ENCODE assay signal across 2 cellular contexts in the genomic region with DNA sequence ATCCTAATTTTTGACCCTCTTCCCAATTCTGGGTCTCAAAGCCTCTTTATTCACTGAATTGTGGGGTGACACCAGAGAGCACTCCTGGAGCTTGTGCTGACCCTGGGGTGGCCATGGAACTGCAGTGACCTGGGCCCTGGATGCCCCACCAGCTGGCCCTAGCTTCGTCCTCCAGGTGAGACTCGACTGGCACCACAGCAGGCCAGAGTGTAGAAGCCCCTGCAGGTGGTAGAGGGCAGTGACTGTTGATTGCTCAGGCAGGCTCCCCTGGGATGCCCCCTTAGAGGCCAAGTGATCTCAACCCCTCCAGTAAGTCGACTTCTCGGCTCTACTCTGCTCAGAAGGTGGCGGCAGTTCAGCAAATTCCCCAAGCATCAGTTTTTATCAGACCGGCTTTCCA.
TF ChIP-seq lines count a peak whose summit lies in the region.

No MANE protein-coding gene starts in this region.

TF ChIP-seq in GM23338, 12 proteins besides CTCF, POLR2A, EP300 and RAD21 (continued from another document):
- TF ChIP-seq, protein P1, sequence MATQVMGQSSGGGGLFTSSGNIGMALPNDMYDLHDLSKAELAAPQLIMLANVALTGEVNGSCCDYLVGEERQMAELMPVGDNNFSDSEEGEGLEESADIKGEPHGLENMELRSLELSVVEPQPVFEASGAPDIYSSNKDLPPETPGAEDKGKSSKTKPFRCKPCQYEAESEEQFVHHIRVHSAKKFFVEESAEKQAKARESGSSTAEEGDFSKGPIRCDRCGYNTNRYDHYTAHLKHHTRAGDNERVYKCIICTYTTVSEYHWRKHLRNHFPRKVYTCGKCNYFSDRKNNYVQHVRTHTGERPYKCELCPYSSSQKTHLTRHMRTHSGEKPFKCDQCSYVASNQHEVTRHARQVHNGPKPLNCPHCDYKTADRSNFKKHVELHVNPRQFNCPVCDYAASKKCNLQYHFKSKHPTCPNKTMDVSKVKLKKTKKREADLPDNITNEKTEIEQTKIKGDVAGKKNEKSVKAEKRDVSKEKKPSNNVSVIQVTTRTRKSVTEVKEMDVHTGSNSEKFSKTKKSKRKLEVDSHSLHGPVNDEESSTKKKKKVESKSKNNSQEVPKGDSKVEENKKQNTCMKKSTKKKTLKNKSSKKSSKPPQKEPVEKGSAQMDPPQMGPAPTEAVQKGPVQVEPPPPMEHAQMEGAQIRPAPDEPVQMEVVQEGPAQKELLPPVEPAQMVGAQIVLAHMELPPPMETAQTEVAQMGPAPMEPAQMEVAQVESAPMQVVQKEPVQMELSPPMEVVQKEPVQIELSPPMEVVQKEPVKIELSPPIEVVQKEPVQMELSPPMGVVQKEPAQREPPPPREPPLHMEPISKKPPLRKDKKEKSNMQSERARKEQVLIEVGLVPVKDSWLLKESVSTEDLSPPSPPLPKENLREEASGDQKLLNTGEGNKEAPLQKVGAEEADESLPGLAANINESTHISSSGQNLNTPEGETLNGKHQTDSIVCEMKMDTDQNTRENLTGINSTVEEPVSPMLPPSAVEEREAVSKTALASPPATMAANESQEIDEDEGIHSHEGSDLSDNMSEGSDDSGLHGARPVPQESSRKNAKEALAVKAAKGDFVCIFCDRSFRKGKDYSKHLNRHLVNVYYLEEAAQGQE (IDR thresholded peaks at IDR 0.05; ENCODE audit: unreplicated experiment): no peak
- no peak for TF ChIP-seq JUNB (IDR thresholded peaks at IDR 0.05; ENCODE audit: unreplicated experiment)
- TF ChIP-seq, protein P2, sequence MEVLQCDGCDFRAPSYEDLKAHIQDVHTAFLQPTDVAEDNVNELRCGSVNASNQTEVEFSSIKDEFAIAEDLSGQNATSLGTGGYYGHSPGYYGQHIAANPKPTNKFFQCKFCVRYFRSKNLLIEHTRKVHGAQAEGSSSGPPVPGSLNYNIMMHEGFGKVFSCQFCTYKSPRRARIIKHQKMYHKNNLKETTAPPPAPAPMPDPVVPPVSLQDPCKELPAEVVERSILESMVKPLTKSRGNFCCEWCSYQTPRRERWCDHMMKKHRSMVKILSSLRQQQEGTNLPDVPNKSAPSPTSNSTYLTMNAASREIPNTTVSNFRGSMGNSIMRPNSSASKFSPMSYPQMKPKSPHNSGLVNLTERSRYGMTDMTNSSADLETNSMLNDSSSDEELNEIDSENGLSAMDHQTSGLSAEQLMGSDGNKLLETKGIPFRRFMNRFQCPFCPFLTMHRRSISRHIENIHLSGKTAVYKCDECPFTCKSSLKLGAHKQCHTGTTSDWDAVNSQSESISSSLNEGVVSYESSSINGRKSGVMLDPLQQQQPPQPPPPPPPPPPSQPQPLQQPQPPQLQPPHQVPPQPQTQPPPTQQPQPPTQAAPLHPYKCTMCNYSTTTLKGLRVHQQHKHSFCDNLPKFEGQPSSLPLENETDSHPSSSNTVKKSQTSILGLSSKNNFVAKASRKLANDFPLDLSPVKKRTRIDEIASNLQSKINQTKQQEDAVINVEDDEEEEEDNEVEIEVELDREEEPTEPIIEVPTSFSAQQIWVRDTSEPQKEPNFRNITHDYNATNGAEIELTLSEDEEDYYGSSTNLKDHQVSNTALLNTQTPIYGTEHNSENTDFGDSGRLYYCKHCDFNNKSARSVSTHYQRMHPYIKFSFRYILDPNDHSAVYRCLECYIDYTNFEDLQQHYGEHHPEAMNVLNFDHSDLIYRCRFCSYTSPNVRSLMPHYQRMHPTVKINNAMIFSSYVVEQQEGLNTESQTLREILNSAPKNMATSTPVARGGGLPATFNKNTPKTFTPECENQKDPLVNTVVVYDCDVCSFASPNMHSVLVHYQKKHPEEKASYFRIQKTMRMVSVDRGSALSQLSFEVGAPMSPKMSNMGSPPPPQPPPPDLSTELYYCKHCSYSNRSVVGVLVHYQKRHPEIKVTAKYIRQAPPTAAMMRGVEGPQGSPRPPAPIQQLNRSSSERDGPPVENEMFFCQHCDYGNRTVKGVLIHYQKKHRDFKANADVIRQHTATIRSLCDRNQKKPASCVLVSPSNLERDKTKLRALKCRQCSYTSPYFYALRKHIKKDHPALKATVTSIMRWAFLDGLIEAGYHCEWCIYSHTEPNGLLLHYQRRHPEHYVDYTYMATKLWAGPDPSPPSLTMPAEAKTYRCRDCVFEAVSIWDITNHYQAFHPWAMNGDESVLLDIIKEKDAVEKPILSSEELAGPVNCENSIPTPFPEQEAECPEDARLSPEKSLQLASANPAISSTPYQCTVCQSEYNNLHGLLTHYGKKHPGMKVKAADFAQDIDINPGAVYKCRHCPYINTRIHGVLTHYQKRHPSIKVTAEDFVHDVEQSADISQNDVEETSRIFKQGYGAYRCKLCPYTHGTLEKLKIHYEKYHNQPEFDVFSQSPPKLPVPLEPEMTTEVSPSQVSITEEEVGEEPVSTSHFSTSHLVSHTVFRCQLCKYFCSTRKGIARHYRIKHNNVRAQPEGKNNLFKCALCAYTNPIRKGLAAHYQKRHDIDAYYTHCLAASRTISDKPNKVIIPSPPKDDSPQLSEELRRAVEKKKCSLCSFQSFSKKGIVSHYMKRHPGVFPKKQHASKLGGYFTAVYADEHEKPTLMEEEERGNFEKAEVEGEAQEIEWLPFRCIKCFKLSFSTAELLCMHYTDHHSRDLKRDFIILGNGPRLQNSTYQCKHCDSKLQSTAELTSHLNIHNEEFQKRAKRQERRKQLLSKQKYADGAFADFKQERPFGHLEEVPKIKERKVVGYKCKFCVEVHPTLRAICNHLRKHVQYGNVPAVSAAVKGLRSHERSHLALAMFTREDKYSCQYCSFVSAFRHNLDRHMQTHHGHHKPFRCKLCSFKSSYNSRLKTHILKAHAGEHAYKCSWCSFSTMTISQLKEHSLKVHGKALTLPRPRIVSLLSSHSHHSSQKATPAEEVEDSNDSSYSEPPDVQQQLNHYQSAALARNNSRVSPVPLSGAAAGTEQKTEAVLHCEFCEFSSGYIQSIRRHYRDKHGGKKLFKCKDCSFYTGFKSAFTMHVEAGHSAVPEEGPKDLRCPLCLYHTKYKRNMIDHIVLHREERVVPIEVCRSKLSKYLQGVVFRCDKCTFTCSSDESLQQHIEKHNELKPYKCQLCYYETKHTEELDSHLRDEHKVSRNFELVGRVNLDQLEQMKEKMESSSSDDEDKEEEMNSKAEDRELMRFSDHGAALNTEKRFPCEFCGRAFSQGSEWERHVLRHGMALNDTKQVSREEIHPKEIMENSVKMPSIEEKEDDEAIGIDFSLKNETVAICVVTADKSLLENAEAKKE (CRISPR knock-in tag; IDR thresholded peaks at IDR 0.05): no peak
- TF ChIP-seq ZNF114 (CRISPR knock-in tag; IDR thresholded peaks at IDR 0.05): no peak
- TF ChIP-seq, protein P3, sequence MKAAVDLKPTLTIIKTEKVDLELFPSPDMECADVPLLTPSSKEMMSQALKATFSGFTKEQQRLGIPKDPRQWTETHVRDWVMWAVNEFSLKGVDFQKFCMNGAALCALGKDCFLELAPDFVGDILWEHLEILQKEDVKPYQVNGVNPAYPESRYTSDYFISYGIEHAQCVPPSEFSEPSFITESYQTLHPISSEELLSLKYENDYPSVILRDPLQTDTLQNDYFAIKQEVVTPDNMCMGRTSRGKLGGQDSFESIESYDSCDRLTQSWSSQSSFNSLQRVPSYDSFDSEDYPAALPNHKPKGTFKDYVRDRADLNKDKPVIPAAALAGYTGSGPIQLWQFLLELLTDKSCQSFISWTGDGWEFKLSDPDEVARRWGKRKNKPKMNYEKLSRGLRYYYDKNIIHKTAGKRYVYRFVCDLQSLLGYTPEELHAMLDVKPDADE (IDR thresholded peaks at IDR 0.05): no peak
- no peak for TF ChIP-seq ZNF331 (CRISPR knock-in tag; IDR thresholded peaks at IDR 0.05; ENCODE audit: low read depth)
- TF ChIP-seq EZH2 (IDR thresholded peaks at IDR 0.05; ENCODE audit: low read depth, unreplicated experiment): no peak
- no peak for TF ChIP-seq EZH2phosphoT487 (IDR thresholded peaks at IDR 0.05; ENCODE audit: unreplicated experiment)
- no peak for TF ChIP-seq CREB1 (CRISPR knock-in tag; IDR thresholded peaks at IDR 0.05; ENCODE audit: low read depth)
- TF ChIP-seq POLR2AphosphoS5 (IDR thresholded peaks at IDR 0.05; ENCODE audit: low read depth): no peak

TF ChIP-seq in H1, 55 proteins besides CTCF, POLR2A, EP300 and RAD21 (continued from another document):
- TF ChIP-seq SP4 (IDR thresholded peaks at IDR 0.05; ENCODE audit: low read length) (no peak), SP2 (IDR thresholded peaks at IDR 0.05; ENCODE audit: low read length) (no peak)
